In the genomic region with DNA sequence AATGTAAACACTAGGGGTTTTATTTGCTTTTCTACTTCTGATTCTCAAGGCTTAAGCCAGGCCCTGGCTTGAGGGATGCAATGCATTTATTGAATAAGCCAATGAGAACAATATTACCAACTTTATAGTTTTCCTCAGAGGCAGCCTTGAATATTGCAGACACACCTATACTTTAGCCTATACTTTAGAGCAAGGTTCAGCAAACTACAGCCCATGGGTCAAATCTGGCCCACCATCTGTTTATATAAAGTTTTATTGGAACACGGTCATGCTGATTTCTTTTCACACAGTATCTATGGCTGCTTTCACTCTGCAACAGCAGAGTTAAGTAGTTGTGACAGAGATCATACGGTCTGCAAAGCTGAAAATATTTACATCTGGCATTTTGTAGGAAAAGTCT, we compare ENCODE assay signal across 1 cellular context.
TF ChIP-seq lines count a peak whose summit lies in the region.

No MANE protein-coding gene starts in this region.

TF ChIP-seq in GM23338, 12 proteins besides CTCF, POLR2A, EP300 and RAD21 (continued from another document):
- TF ChIP-seq, protein P1, sequence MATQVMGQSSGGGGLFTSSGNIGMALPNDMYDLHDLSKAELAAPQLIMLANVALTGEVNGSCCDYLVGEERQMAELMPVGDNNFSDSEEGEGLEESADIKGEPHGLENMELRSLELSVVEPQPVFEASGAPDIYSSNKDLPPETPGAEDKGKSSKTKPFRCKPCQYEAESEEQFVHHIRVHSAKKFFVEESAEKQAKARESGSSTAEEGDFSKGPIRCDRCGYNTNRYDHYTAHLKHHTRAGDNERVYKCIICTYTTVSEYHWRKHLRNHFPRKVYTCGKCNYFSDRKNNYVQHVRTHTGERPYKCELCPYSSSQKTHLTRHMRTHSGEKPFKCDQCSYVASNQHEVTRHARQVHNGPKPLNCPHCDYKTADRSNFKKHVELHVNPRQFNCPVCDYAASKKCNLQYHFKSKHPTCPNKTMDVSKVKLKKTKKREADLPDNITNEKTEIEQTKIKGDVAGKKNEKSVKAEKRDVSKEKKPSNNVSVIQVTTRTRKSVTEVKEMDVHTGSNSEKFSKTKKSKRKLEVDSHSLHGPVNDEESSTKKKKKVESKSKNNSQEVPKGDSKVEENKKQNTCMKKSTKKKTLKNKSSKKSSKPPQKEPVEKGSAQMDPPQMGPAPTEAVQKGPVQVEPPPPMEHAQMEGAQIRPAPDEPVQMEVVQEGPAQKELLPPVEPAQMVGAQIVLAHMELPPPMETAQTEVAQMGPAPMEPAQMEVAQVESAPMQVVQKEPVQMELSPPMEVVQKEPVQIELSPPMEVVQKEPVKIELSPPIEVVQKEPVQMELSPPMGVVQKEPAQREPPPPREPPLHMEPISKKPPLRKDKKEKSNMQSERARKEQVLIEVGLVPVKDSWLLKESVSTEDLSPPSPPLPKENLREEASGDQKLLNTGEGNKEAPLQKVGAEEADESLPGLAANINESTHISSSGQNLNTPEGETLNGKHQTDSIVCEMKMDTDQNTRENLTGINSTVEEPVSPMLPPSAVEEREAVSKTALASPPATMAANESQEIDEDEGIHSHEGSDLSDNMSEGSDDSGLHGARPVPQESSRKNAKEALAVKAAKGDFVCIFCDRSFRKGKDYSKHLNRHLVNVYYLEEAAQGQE (IDR thresholded peaks at IDR 0.05; ENCODE audit: unreplicated experiment) = no peak
TF ChIP-seq in GM23338: peak in this region for 0.
